Comparison of ENCODE assay signal across 1 cellular context in genomic region chr2:213233438-213234330, GRCh38.
A peak's percentile ranks its signal among the peaks of the same experiment; 100 is the strongest.
TF ChIP-seq lines count a peak whose summit lies in the region.

No MANE protein-coding gene starts in this region.

TF ChIP-seq in GM12878, 131 proteins besides CTCF, POLR2A, EP300 and RAD21:
- TF ChIP-seq ATF7 (IDR thresholded peaks at IDR 0.05; ENCODE audit: low read depth) (no peak), MAX (IDR thresholded peaks at IDR 0.05; ENCODE audit: low read depth, low read length) (peak; percentile 26; the same call in 1 of the 2 replicates), MTA2 (IDR thresholded peaks at IDR 0.05; ENCODE audit: low read depth) (peak; percentile 53), MXI1 (IDR thresholded peaks at IDR 0.05; ENCODE audit: low read depth, low read length) (no peak), STAT3 (IDR thresholded peaks at IDR 0.05; ENCODE audit: low read depth, low read length) (0 out of 2 replicates have a peak, but pooled peaks have one; percentile 61), HDGF (IDR thresholded peaks at IDR 0.05) (no peak), ASH2L (IDR thresholded peaks at IDR 0.05; ENCODE audit: borderline replicate concordance, low read depth) (0 out of 2 replicates have a peak, but pooled peaks have one; percentile 4), NR2F1 (conservative IDR thresholded peaks at IDR 0.05) (0 out of 2 replicates have a peak, but pooled peaks have one; percentile 3), MTA3 (IDR thresholded peaks at IDR 0.05; ENCODE audit: borderline replicate concordance, low read length) (peak; percentile 22; the same call in 1 of the 2 replicates), SKIL (IDR thresholded peaks at IDR 0.05; ENCODE audit: low read depth, poor library complexity, severe bottlenecking) (no peak), ZBTB40 (IDR thresholded peaks at IDR 0.05; ENCODE audit: borderline replicate concordance) (peak; percentile 34; the same call in 1 of the 2 replicates), IKZF2 (IDR thresholded peaks at IDR 0.05) (0 out of 4 replicates have a peak, but pooled peaks of 1 of the 2 experiments have one; percentile 5), BRCA1 (IDR thresholded peaks at IDR 0.05; ENCODE audit: low read depth, low read length) (no peak), SMAD1 (IDR thresholded peaks at IDR 0.05; ENCODE audit: low read depth, partially characterized antibody) (no peak), MEF2A (IDR thresholded peaks at IDR 0.05; ENCODE audit: insufficient read depth, low read depth, low read length) (0 out of 2 replicates have a peak, but pooled peaks have one; percentile 13), RUNX3 (IDR thresholded peaks at IDR 0.05; ENCODE audit: low read length) (peak; percentile 63; the same call in 1 of the 2 replicates), ZNF217 (IDR thresholded peaks at IDR 0.05) (peak; percentile 60; the same call in 1 of the 2 replicates), ZNF687 (IDR thresholded peaks at IDR 0.05) (peak; percentile 27; the same call in 1 of the 2 replicates), BMI1 (IDR thresholded peaks at IDR 0.05; ENCODE audit: borderline replicate concordance) (0 out of 2 replicates have a peak, but pooled peaks have one; percentile 8), MLLT1 (IDR thresholded peaks at IDR 0.05) (peak; percentile 13), RAD51 (IDR thresholded peaks at IDR 0.05) (no peak), SPI1 (IDR thresholded peaks at IDR 0.05; ENCODE audit: borderline replicate concordance, insufficient read depth, low read depth, low read length) (peak; percentile 66; the same call in 1 of the 2 replicates), SMARCA5 (IDR thresholded peaks at IDR 0.05) (peak; percentile 77), POLR2AphosphoS2 (IDR thresholded peaks at IDR 0.05; ENCODE audit: low read depth, low read length) (no peak), BCL3 (IDR thresholded peaks at IDR 0.05; ENCODE audit: borderline replicate concordance, insufficient read depth, low read depth, low read length, poor library complexity, severe bottlenecking) (no peak)
TF ChIP-seq in GM12878: peak in this region for 16.
